In genomic region chr6:37521674-37522073, GRCh38 we compare ENCODE assay signal across 20 cellular contexts. TPM values are rescaled to one million over a fixed set of nuclear protein-coding genes. Genes with fewer than 3 reads are reported as not detected.
A peak's percentile ranks its signal among the peaks of the same experiment; 100 is the strongest.
DNase-seq lines count a peak whose midpoint lies in the region; ATAC-seq, FAIRE-seq and TF ChIP-seq lines count a peak whose summit lies in the region.
"Had no signal": no experiment of that assay in that cellular context is flagged by ENCODE, and none has a peak within 500 bp of the region (broad histone marks: within the 10 kb centered on the region; RNA-seq: fewer than 3 reads in every experiment).

No MANE protein-coding gene starts in this region.

- H3K9ac ChIP-seq in HepG2 (ENCODE audit: insufficient read depth, low read depth, low read length) = no peak overlapping the region

- H3K4me2 ChIP-seq in HepG2 (ENCODE audit: low read depth, low read length) = no peak overlapping the region

- no peaks in the 10 kb centered on the region for H3K9me3 Mint-ChIP-seq in naive thymus-derived CD8-positive, alpha-beta T cell

- H3K4me3 Mint-ChIP-seq in naive thymus-derived CD8-positive, alpha-beta T cell = peak overlapping the region in 2 of 10 donors; percentile 2 to 53

- TF ChIP-seq EP300 in HepG2 (IDR thresholded peaks at IDR 0.05; ENCODE audit: low read depth in 2 of 2, low read length in 2 of 2) (no peak), HepG2 (CRISPR knock-in tag; IDR thresholded peaks at IDR 0.05; ENCODE audit: borderline replicate concordance) (no peak), stomach (IDR thresholded peaks at IDR 0.05) (no peak), suprapubic skin (IDR thresholded peaks at IDR 0.05) (no peak)

- no TSS peak for BruUV-seq in HepG2 (replicated peaks; lab: Mats Ljungman, UMichigan)

- no peak for ATAC-seq in HepG2
- ATAC-seq in right lobe of liver = no peak
- peak; percentile 50 for ATAC-seq in GM19351 (IDR thresholded peaks at IDR 0.05; ENCODE audit: unreplicated experiment)
- ATAC-seq in naive thymus-derived CD8-positive, alpha-beta T cell = no peak
- ATAC-seq: Panc1, Right ventricle myocardium inferior had no signal

- FAIRE-seq in HepG2 (lab: Jason Lieb, UNC) = no peak
- FAIRE-seq in D721Med (lab: Jason Lieb, UNC) = no peak
- FAIRE-seq: GM12892, H54 had no signal

- peak overlapping the region in 7 of 10 donors; percentile 14 to 79 (median 47) for H3K27ac Mint-ChIP-seq in naive thymus-derived CD8-positive, alpha-beta T cell

- TF ChIP-seq RAD21 in HepG2 (CRISPR knock-in tag; IDR thresholded peaks at IDR 0.05) = no peak

- H3K9me3 ChIP-seq in HepG2 (ENCODE audit: low read length) = no peaks in the 10 kb centered on the region
- H3K9me3 ChIP-seq in right lobe of liver = no peaks in the 10 kb centered on the region
- peaks cover 0 to 7% (median 0%) of the 10 kb centered on the region in 4 donors for H3K9me3 ChIP-seq in stomach
- H3K9me3 ChIP-seq in suprapubic skin = no peaks in the 10 kb centered on the region
- H3K9me3 ChIP-seq: MG63 had no signal

- DNase-seq in HepG2 (ENCODE audit: low spot score) (no peak), right lobe of liver (no peak), stomach (no peak), D721Med (ENCODE audit: insufficient read length, low spot score) (no peak), posterior cingulate gyrus (no peak), suprapubic skin (ENCODE audit: low spot score in 2 of 2) (no peak)
- DNase-seq in naive thymus-derived CD8-positive, alpha-beta T cell = peak in 1 of 10 donors; percentile 23
- DNase-seq: AML-193, KG1, MG63, NCI-H1105 treated with DMSO at 0.1 percent for 48 hours, NCI-H187, NCI-H446 treated with DMSO at 0.1 percent for 48 hours, NCI-H82 had no signal

- H3K27me3 ChIP-seq in HepG2 (ENCODE audit: control insufficient read depth in 1 of 2, insufficient read depth in 2 of 2, low read length in 2 of 2) (peaks cover 2 to 13% of the 10 kb centered on the region in 2 experiments; a peak in 2 of 5 replicates), right lobe of liver (no peaks in the 10 kb centered on the region), stomach (peaks cover 0 to 28% (median 19%) of the 10 kb centered on the region in 3 donors), suprapubic skin (peaks cover 21% of the 10 kb centered on the region)
- H3K27me3 ChIP-seq: MG63 had no signal

- TF ChIP-seq CTCF in HepG2 (CRISPR knock-in tag; IDR thresholded peaks at IDR 0.05) = no peak
- TF ChIP-seq CTCF in right lobe of liver (IDR thresholded peaks at IDR 0.05) = no peak
- no peak for TF ChIP-seq CTCF in stomach (IDR thresholded peaks at IDR 0.05)
- TF ChIP-seq CTCF in D721Med (IDR thresholded peaks at IDR 0.05; ENCODE audit: insufficient read depth, missing control alignments) = no peak
- no peak for TF ChIP-seq CTCF in suprapubic skin (IDR thresholded peaks at IDR 0.05)

- H3K4me1 Mint-ChIP-seq in naive thymus-derived CD8-positive, alpha-beta T cell = peaks cover 23 to 86% (median 76%) of the 10 kb centered on the region in 4 donors

- H3K27ac ChIP-seq in HepG2 (ENCODE audit: extremely low read length, insufficient read depth, low read length) = no peak overlapping the region
- H3K27ac ChIP-seq in right lobe of liver = no peak overlapping the region
- no peak overlapping the region for H3K27ac ChIP-seq in stomach
- no peak overlapping the region for H3K27ac ChIP-seq in suprapubic skin
- H3K27ac ChIP-seq: SK-N-MC had no signal

- intact Hi-C loops in HepG2 (cut with micrococcal nuclease; ENCODE audit: unreplicated experiment) (no loop called here), right lobe of liver (cut with DNase I) (no loop called here), stomach (cut with DNase I; ENCODE audit: low total_unique reads) (no loop called here), posterior cingulate gyrus (cut with DNase I) (no loop called here)

- no peaks in the 10 kb centered on the region for H3K36me3 Mint-ChIP-seq in naive thymus-derived CD8-positive, alpha-beta T cell

- H3K4me1 ChIP-seq in HepG2 (ENCODE audit: insufficient read depth, low read length) = peaks cover 8% of the 10 kb centered on the region
- peaks cover 0 to 11% (median 3%) of the 10 kb centered on the region in 4 donors for H3K4me1 ChIP-seq in right lobe of liver
- peaks cover 0 to 3% (median under 1%) of the 10 kb centered on the region in 4 donors for H3K4me1 ChIP-seq in stomach
- H3K4me1 ChIP-seq in suprapubic skin = peaks cover 1% of the 10 kb centered on the region

- POLR2A ChIA-PET in HepG2 (lab: Yijun Ruan, JAX) = no interaction called here
- POLR2A ChIA-PET in naive thymus-derived CD8-positive, alpha-beta T cell (lab: Charles Lee) = interaction anchor here (1.2 to 1.9 kb wide), 3 partner anchors 10 to 19 kb away, joined by 3 to 9 read pairs (median 6); no protein-coding TSS in a partner anchor

- H4K20me1 ChIP-seq in HepG2 (ENCODE audit: insufficient read depth, low read length) = no peaks in the 10 kb centered on the region

- H3K4me3 ChIP-seq in HepG2 (replicated peaks in 1 of 3; ENCODE audit: insufficient read depth in 1 of 3, low read depth in 2 of 3, low read length in 3 of 3) (no peak overlapping the region), right lobe of liver (no peak overlapping the region), stomach (no peak overlapping the region), suprapubic skin (no peak overlapping the region)
- H3K4me3 ChIP-seq: MG63, SK-N-MC had no signal

- H3K79me2 ChIP-seq in HepG2 (ENCODE audit: insufficient read depth, low read length) = no peaks in the 10 kb centered on the region

- no peaks in the 10 kb centered on the region for H3K36me3 ChIP-seq in HepG2 (replicated peaks in 1 of 2; ENCODE audit: control insufficient read depth in 1 of 2, insufficient read depth in 2 of 2, low read length in 2 of 2)
- no peaks in the 10 kb centered on the region for H3K36me3 ChIP-seq in right lobe of liver
- no peaks in the 10 kb centered on the region for H3K36me3 ChIP-seq in stomach
- H3K36me3 ChIP-seq in suprapubic skin = no peaks in the 10 kb centered on the region
- H3K36me3 ChIP-seq: MG63 had no signal

- H2AFZ ChIP-seq in HepG2 (ENCODE audit: low read length) = no peak overlapping the region

- CTCF ChIA-PET in HepG2 (lab: Yijun Ruan, JAX; ENCODE audit: low intra/inter-chr PET ratio, low total read pairs) = no interaction called here

- WGBS in HepG2 (ENCODE audit: low lambda C conversion rate) = 19% methylated on average over 4 of the region's 4 CpGs
- whole genome bisulfite sequencing in right lobe of liver (ENCODE audit: insufficient coverage, low coverage, low lambda C conversion rate, missing lambda C conversion rate) = 83% methylated on average over 2 of the region's 4 CpGs
- 47 to 67% (median 59%) methylated on average over 4 of the region's 4 CpGs for WGBS in stomach, 5 donors
- WGBS in suprapubic skin = 55% methylated on average over 4 of the region's 4 CpGs

- H3K27me3 Mint-ChIP-seq in naive thymus-derived CD8-positive, alpha-beta T cell = no peaks in the 10 kb centered on the region

- in situ Hi-C loops in HepG2 (cut with HindIII; ENCODE audit: extremely low pct_ligation_motif_present, low pct_unique_long_range_greater_than_20kb) = no loop called here

- TF ChIP-seq POLR2A in HepG2 (IDR thresholded peaks at IDR 0.05; ENCODE audit: insufficient read depth in 1 of 2, low read depth in 2 of 2, low read length in 2 of 2) (no peak), right lobe of liver (IDR thresholded peaks at IDR 0.05) (no peak), stomach (IDR thresholded peaks at IDR 0.05) (no peak), suprapubic skin (IDR thresholded peaks at IDR 0.05) (no peak)

TF ChIP-seq in HepG2, 621 proteins besides CTCF, POLR2A, EP300 and RAD21:
- 0 out of 2 replicates have a peak, but pooled peaks have one; percentile 21 for TF ChIP-seq ZNF629 (CRISPR knock-in tag; conservative IDR thresholded peaks at IDR 0.05)
- no peak for TF ChIP-seq CREB1 (IDR thresholded peaks at IDR 0.05)
- no peak for TF ChIP-seq CREB1 (CRISPR knock-in tag; IDR thresholded peaks at IDR 0.05)
- TF ChIP-seq GZF1 (CRISPR knock-in tag; IDR thresholded peaks at IDR 0.05) = no peak
TF ChIP-seq in HepG2: peak in this region for 1.

RNA-seq across cellular contexts. Expression of gene CCDC167, which starts 22.0 kb away (rescaled TPM):
- total RNA-seq in HepG2 (2016; rRNA removed; fragmentation: Illumina TruSeq; extraction: Trizol) = 66.8 and 72.4 TPM in 2 replicates
- total RNA-seq in HepG2 (2016; cell fraction: cytosol; rRNA removed; fragmentation: Illumina TruSeq; extraction: Trizol; ENCODE audit: low read depth) = 41.5 and 58.5 TPM in 2 replicates
- total RNA-seq in HepG2 (2016; cell fraction: insoluble cytoplasmic fraction; rRNA removed; fragmentation: Illumina TruSeq; extraction: Trizol) = 69.4 and 83.1 TPM in 2 replicates
- 47.6 and 63.2 TPM in 2 replicates for total RNA-seq in HepG2 (2016; cell fraction: membrane; rRNA removed; fragmentation: Illumina TruSeq; extraction: Trizol)
- total RNA-seq in HepG2 (2016; cell fraction: nucleus; rRNA removed; fragmentation: Illumina TruSeq; extraction: Trizol) = 23.1 and 27.7 TPM in 2 replicates
- polyA plus RNA-seq in HepG2 (2011; rRNA removed) = 44.0 and 48.4 TPM in 2 replicates
- 65.1 and 68.9 TPM in 2 replicates for polyA plus RNA-seq in HepG2 (2011; cell fraction: cytosol; rRNA removed)
- polyA plus RNA-seq in HepG2 (2011; cell fraction: nucleus; rRNA removed) = 24.4 and 25.2 TPM in 2 replicates
- 27.5 and 30.7 TPM in 2 replicates for polyA plus RNA-seq in HepG2 (2012)
- polyA plus RNA-seq in HepG2 (2016; cell fraction: cytosol; fragmentation: Illumina TruSeq; extraction: Trizol; ENCODE audit: low read depth) = 56.9 and 82.2 TPM in 2 replicates
- polyA plus RNA-seq in HepG2 (2016; cell fraction: insoluble cytoplasmic fraction; fragmentation: Illumina TruSeq; extraction: Trizol; ENCODE audit: low read depth) = 94.3 and 99.6 TPM in 2 replicates
- polyA plus RNA-seq in HepG2 (2016; cell fraction: membrane; fragmentation: Illumina TruSeq; extraction: Trizol; ENCODE audit: low read depth) = 61.8 and 62.4 TPM in 2 replicates
- 51.1 and 54.5 TPM in 2 replicates for polyA plus RNA-seq in HepG2 (2016; cell fraction: nucleus; fragmentation: Illumina TruSeq; extraction: Trizol; ENCODE audit: insufficient read depth, low read depth)
- 14.3 and 18.2 TPM in 2 replicates for polyA minus RNA-seq in HepG2 (2011; rRNA and poly(A)+ RNA removed; ENCODE audit: low replicate concordance)
- polyA minus RNA-seq in HepG2 (2011; cell fraction: cytosol; rRNA and poly(A)+ RNA removed) = 6.4 and 11.3 TPM in 2 replicates
- polyA minus RNA-seq in HepG2 (2011; cell fraction: nucleus; rRNA and poly(A)+ RNA removed) = 6.3 and 11.4 TPM in 2 replicates
- 100 to 1,000 TPM in 1 of 6 experiments, 10 to 100 TPM in 5; 16.5 to 103 (median 26.9) TPM for total RNA-seq in right lobe of liver
- 10 to 100 TPM; 17.9 TPM for total RNA-seq in naive thymus-derived CD8-positive, alpha-beta T cell
- 10 to 100 TPM; 64.3 to 74.7 (median 69.3) TPM for polyA plus RNA-seq in naive thymus-derived CD8-positive, alpha-beta T cell
- 10 to 100 TPM in 3 of 5 donors, 1 to 10 TPM in 1, not detected in 1; 4.2 to 46.9 (median 28.8) TPM for total RNA-seq in stomach
- 10 to 100 TPM; 26.0 to 47.8 (median 42.5) TPM for polyA plus RNA-seq in stomach
- total RNA-seq in suprapubic skin = 10 to 100 TPM; 16.3 to 31.3 (median 25.1) TPM
